Comparison of ENCODE assay signal across 9 cellular contexts in the genomic region with DNA sequence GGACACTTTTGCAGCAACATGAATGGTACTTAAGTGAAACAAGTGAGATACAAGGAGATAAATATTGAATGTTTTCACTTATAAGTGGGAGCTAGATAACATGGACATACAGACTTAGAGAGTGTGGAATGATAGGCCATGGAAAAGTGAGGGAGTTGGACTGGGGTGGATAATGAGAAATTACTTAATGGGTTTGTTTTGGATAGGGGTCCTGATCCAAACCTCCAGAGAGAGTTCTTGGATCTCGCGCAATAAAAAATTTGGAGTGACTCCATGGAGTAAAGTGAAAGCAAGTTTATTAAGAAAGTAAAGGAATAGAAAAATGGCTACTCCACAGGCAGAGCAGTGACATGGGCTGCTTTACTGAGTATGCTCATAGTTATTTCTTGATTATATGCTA.
"Had no signal": no experiment of that assay in that cellular context is flagged by ENCODE, and none has a peak within 500 bp of the region (broad histone marks: within the 10 kb centered on the region; RNA-seq: fewer than 3 reads in every experiment).

No MANE protein-coding gene starts in this region.

- DNase-seq: GM23248, GOT3, H7, HFFc6 had no signal

- H3K36me3 ChIP-seq: HAP-1 had no signal

- H3K36me3 Mint-ChIP-seq: IgD-negative memory B cell had no signal

- H3K27ac Mint-ChIP-seq: HFFc6, IgD-negative memory B cell had no signal

- H3K4me1 Mint-ChIP-seq: IgD-negative memory B cell had no signal

- H3K4me3 ChIP-seq: GM23248, HAP-1 had no signal

- H3K27me3 Mint-ChIP-seq: IgD-negative memory B cell had no signal

- H3K4me1 ChIP-seq: HAP-1 had no signal

- ATAC-seq: HCT116, HepG2 had no signal

- H3K9me3 ChIP-seq: HAP-1 had no signal

- H3K4me3 Mint-ChIP-seq: HFFc6, IgD-negative memory B cell had no signal

- H3K27ac ChIP-seq: GM23248, HL-60 had no signal
